Comparison of ENCODE assay signal across 1 cellular context in genomic region chr19:45994456-45994988, GRCh38.
TF ChIP-seq lines count a peak whose summit lies in the region.

No MANE protein-coding gene starts in this region.

TF ChIP-seq in liver, 16 proteins besides CTCF, POLR2A, EP300 and RAD21 (continued from another document):
- TF ChIP-seq, protein P1, sequence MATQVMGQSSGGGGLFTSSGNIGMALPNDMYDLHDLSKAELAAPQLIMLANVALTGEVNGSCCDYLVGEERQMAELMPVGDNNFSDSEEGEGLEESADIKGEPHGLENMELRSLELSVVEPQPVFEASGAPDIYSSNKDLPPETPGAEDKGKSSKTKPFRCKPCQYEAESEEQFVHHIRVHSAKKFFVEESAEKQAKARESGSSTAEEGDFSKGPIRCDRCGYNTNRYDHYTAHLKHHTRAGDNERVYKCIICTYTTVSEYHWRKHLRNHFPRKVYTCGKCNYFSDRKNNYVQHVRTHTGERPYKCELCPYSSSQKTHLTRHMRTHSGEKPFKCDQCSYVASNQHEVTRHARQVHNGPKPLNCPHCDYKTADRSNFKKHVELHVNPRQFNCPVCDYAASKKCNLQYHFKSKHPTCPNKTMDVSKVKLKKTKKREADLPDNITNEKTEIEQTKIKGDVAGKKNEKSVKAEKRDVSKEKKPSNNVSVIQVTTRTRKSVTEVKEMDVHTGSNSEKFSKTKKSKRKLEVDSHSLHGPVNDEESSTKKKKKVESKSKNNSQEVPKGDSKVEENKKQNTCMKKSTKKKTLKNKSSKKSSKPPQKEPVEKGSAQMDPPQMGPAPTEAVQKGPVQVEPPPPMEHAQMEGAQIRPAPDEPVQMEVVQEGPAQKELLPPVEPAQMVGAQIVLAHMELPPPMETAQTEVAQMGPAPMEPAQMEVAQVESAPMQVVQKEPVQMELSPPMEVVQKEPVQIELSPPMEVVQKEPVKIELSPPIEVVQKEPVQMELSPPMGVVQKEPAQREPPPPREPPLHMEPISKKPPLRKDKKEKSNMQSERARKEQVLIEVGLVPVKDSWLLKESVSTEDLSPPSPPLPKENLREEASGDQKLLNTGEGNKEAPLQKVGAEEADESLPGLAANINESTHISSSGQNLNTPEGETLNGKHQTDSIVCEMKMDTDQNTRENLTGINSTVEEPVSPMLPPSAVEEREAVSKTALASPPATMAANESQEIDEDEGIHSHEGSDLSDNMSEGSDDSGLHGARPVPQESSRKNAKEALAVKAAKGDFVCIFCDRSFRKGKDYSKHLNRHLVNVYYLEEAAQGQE (IDR thresholded peaks at IDR 0.05): no peak
TF ChIP-seq in liver: peak in this region for 0.
